ENCODE assay signal across 1 cellular context in genomic region chr6:156869986-156870398, GRCh38.
TF ChIP-seq lines count a peak whose summit lies in the region.

No MANE protein-coding gene starts in this region.

TF ChIP-seq in WTC11, 78 proteins besides CTCF, POLR2A, EP300 and RAD21 (continued from another document):
- TF ChIP-seq ATF2 (CRISPR knock-in tag; IDR thresholded peaks at IDR 0.05; ENCODE audit: borderline replicate concordance, low read depth), result no peak
